Comparison of ENCODE assay signal across 11 cellular contexts in the genomic region with DNA sequence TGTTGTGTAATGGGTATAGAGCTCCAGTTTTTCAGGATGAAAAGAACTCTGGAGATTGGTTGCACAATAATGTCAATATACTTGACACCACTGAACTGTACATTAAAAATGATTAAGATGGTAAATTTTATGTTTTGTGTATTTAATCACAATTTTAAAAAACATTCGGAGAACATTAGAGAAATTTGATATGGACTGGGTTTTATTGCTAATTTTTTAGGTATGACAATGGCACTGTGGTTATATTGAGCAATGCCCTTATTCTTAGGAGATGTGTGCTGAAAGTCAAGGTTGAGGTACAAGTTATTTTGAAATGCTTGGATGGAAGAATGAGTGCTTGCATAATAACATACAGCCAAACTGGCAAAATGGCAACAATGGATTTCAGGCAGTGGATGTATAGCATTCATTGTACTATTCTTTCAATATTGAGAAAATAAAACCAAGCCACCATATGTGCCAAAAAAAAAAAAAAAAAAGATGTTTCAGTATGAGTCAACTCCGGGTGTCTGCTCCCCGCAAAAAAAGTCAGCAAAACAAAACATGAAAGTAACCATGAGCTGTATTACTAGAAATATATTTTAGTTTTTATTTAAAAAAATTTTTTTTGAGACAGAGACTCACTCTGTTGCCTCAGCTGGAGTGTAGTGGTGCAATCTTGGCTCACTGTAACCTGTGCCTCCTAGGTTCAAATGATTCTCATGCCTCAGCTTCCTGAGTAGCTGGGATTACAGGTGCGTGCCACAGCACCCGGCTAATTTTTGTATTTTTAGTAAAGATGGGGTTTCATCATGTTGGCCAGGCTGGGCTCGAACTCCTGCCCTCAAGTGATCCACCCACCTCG. TPM values are rescaled to one million over a fixed set of nuclear protein-coding genes. Genes with fewer than 3 reads are reported as not detected.
DNase-seq lines count a peak whose midpoint lies in the region; ATAC-seq, FAIRE-seq and TF ChIP-seq lines count a peak whose summit lies in the region.
"Had no signal": no experiment of that assay in that cellular context is flagged by ENCODE, and none has a peak within 500 bp of the region (broad histone marks: within the 10 kb centered on the region; RNA-seq: fewer than 3 reads in every experiment).

No MANE protein-coding gene starts in this region.

- CTCF ChIA-PET in activated B cell treated with CpG ODN at 0.5 μM for 24 hours (lab: Charles Lee), result no interaction called here

- H3K36me3 ChIP-seq in mucosa of descending colon (ENCODE audit: low read depth), result no peaks in the 10 kb centered on the region
- H3K36me3 ChIP-seq in kidney (ENCODE audit: control insufficient read depth in 1 of 2, insufficient read depth in 2 of 2, low read length in 2 of 2), result no peaks in the 10 kb centered on the region

- peak; percentile 60 for DNase-seq in GM10266 (ENCODE audit: extremely low spot score)
- no peak for DNase-seq in activated B cell treated with CpG ODN at 0.5 μM for 24 hours
- DNase-seq in fibroblast of the conjunctiva (ENCODE audit: low read depth), result peak; percentile 35
- no peak for DNase-seq in HUDEP-2 (lab: John Stamatoyannopoulos, UW; ENCODE audit: unreplicated experiment in 76 of 76)
- DNase-seq in erythroblast (lab: John Stamatoyannopoulos, UW), result no peak
- no peak for DNase-seq in mucosa of descending colon
- no peak for DNase-seq in kidney
- DNase-seq: anterior cingulate cortex had no signal

- no peaks in the 10 kb centered on the region for H3K36me3 Mint-ChIP-seq in activated B cell treated with CpG ODN at 0.5 μM for 24 hours (ENCODE audit: low read depth)

- H3K9me3 ChIP-seq in mucosa of descending colon (no peaks in the 10 kb centered on the region), kidney (ENCODE audit: control insufficient read depth in 1 of 2, low read length in 2 of 2) (no peaks in the 10 kb centered on the region)

- H3K9me3 Mint-ChIP-seq in activated B cell treated with CpG ODN at 0.5 μM for 24 hours, result no peaks in the 10 kb centered on the region

- peaks cover 6% of the 10 kb centered on the region for H3K4me1 ChIP-seq in mucosa of descending colon (ENCODE audit: low read depth)
- H3K4me1 ChIP-seq in kidney (ENCODE audit: control insufficient read depth in 1 of 2, insufficient read depth in 1 of 2, low read depth in 1 of 2, low read length in 2 of 2), result peaks cover 0 to 4% of the 10 kb centered on the region in 2 donors

- peaks cover 17% of the 10 kb centered on the region for H3K4me1 Mint-ChIP-seq in activated B cell treated with CpG ODN at 0.5 μM for 24 hours

- peaks cover 10% of the 10 kb centered on the region for H3K27me3 Mint-ChIP-seq in activated B cell treated with CpG ODN at 0.5 μM for 24 hours

- no peak overlapping the region for H3K27ac Mint-ChIP-seq in activated B cell treated with CpG ODN at 0.5 μM for 24 hours

- no peak overlapping the region for H3K4me3 ChIP-seq in mucosa of descending colon
- no peak overlapping the region for H3K4me3 ChIP-seq in kidney (ENCODE audit: low read length in 2 of 2)

- POLR2A ChIA-PET in activated B cell treated with CpG ODN at 0.5 μM for 24 hours (lab: Charles Lee), result no interaction called here

- ATAC-seq in HG02870 (IDR thresholded peaks at IDR 0.05; ENCODE audit: unreplicated experiment), result peak; percentile 49
- ATAC-seq in activated B cell treated with CpG ODN at 0.5 μM for 24 hours (ENCODE audit: low read depth), result peak; percentile 21
- no peak for ATAC-seq in mucosa of descending colon

- FAIRE-seq in kidney (lab: Jason Lieb, UNC), result no peak
- FAIRE-seq: islet of Langerhans had no signal

- H3K4me3 Mint-ChIP-seq in activated B cell treated with CpG ODN at 0.5 μM for 24 hours, result no peak overlapping the region

- TF ChIP-seq CTCF in GM10266 (IDR thresholded peaks at IDR 0.05; ENCODE audit: control insufficient read depth, insufficient read depth, low read depth, missing control alignments), result no peak
- TF ChIP-seq CTCF in activated B cell treated with CpG ODN at 0.5 μM for 24 hours (IDR thresholded peaks at IDR 0.05), result no peak
- TF ChIP-seq CTCF in mucosa of descending colon (IDR thresholded peaks at IDR 0.05), result no peak
- no peak for TF ChIP-seq CTCF in kidney (IDR thresholded peaks at IDR 0.05; ENCODE audit: borderline replicate concordance, extremely low read depth, insufficient read depth)

- no peak overlapping the region for H3K27ac ChIP-seq in kidney (ENCODE audit: low read depth in 2 of 2, low read length in 2 of 2)

- no peak for TF ChIP-seq POLR2A in erythroblast (IDR thresholded peaks at IDR 0.05; ENCODE audit: low read length)

- no peak overlapping the region for H3K9ac ChIP-seq in kidney (ENCODE audit: low read length in 2 of 2)

- intact Hi-C loops in activated B cell treated with CpG ODN at 0.5 μM for 24 hours (cut with micrococcal nuclease), result no loop called here
- intact Hi-C loops in mucosa of descending colon (cut with DNase I, micrococcal nuclease), result no loop called here
- intact Hi-C loops in kidney (cut with DNase I), result no loop called here

RNA-seq across cellular contexts. Expression of gene HOXB1, which starts 19.8 kb away (rescaled TPM):
- total RNA-seq in activated B cell treated with CpG ODN at 0.5 μM for 24 hours (not detected in 2 replicates), mucosa of descending colon (not detected), kidney (not detected)
- polyA plus RNA-seq in kidney (ENCODE audit: insufficient read depth, low read depth, low replicate concordance), result not detected
- total RNA-seq: NCI-H460 had no signal

RNA-seq across cellular contexts. Expression of gene HOXB2, which starts 33.9 kb away (rescaled TPM):
- 2.2 and 2.9 TPM in 2 replicates for total RNA-seq in activated B cell treated with CpG ODN at 0.5 μM for 24 hours
- 10 to 100 TPM in 1 of 3 donors, 1 to 10 TPM in 1, under 1 TPM in 1; 0.93 to 32.4 (median 3.3) TPM for total RNA-seq in mucosa of descending colon
- 61.9 TPM for total RNA-seq in kidney
- polyA plus RNA-seq in kidney (ENCODE audit: insufficient read depth, low read depth, low replicate concordance), result 30.7 TPM
- total RNA-seq: NCI-H460 had no signal

Comparison
In these comparisons a context has a peak if more than half of its experiments do, and no peak if none do; other contexts are left out.
1. DNase-seq: peak in GM10266 (single experiment) and fibroblast of the conjunctiva (single experiment); none in activated B cell treated with CpG ODN at 0.5 μM for 24 hours (single experiment), HUDEP-2 (0 of 76), erythroblast (0 of 2), mucosa of descending colon (0 of 3) and kidney (single experiment).